8 cellular contexts compared by ENCODE assay signal in the genomic region with DNA sequence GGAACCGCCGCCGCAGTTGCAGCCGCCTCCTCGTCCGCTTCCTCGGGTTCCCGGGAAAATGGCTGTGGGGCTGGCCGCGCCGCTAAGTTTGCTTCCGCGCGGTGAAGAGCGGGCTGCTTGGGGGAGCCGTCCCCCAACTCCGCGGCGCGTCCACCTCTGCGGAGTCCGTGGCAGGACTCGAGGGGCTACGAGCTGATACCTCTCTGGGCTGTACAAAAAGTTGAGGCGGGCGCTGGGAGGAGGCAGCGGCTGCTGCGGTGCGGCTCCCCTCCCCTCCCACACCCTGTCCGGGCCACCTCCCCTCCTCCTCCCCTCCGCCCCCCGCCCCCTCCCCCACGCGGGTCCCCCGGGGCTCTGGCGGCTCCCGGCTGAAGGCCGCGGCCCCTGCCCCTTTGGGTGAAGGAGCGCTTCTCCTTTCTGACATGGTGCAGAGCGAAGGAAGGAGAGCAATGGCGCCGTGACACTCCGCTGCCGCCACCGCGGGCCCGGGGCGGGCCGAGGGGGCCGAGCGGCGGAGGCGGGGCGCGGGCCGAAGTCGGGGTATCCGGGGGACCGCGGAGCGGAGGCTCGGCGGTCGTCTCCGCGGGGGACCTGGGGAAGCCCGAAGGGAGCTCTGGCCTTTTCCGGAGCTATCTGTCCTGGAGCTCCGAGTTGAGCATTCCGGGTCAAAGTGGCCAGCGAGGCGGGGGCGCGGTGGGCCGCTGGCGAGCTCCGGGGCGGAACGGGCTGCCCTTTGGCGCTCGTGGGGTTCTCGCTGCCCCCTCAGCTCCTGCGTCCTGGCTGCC. TPM values are rescaled to one million over a fixed set of nuclear protein-coding genes. Genes with fewer than 3 reads are reported as not detected.
DNase-seq lines count a peak whose midpoint lies in the region; ATAC-seq and TF ChIP-seq lines count a peak whose summit lies in the region.

No MANE protein-coding gene starts in this region.

- H3K27me3 ChIP-seq in HL-60 (ENCODE audit: insufficient read depth, poor library complexity, severe bottlenecking) (no peaks in the 10 kb centered on the region), dorsolateral prefrontal cortex (no peaks in the 10 kb centered on the region), right lobe of liver (no peaks in the 10 kb centered on the region)

- TF ChIP-seq CTCF in HL-60 (IDR thresholded peaks at IDR 0.05; ENCODE audit: insufficient read depth, low read length) (no peak), dorsolateral prefrontal cortex (IDR thresholded peaks at IDR 0.05 in 54 of 56, conservative IDR thresholded peaks at IDR 0.05 in 2 of 56; ENCODE audit: low read depth in 1 of 56, partially characterized antibody in 56 of 56) (no peak), right lobe of liver (IDR thresholded peaks at IDR 0.05) (no peak)

- H3K27ac ChIP-seq in HL-60 (replicated peaks) (peak overlapping the region; percentile 89), dorsolateral prefrontal cortex (peak overlapping the region; percentile 44 to 100 (median 93)), right lobe of liver (peak overlapping the region; percentile 94 to 96 (median 94))

- intact Hi-C loops in dorsolateral prefrontal cortex (cut with DNase I), result loop anchor here (1.0 to 5.0 kb wide), 5 partner anchors 33 to 147 kb away; a partner anchor contains a TSS
- intact Hi-C loops in right lobe of liver (cut with DNase I), result no loop called here

- no peaks in the 10 kb centered on the region for H3K9me3 ChIP-seq in right lobe of liver

- no peak for TF ChIP-seq POLR2A in right lobe of liver (IDR thresholded peaks at IDR 0.05)

- 0% methylated on average over 10 of the region's 84 CpGs for WGBS in right lobe of liver (ENCODE audit: insufficient coverage, low coverage, low lambda C conversion rate, missing lambda C conversion rate)

- H3K4me1 ChIP-seq in right lobe of liver, result peaks cover 0 to 41% (median 4%) of the 10 kb centered on the region in 4 donors

- H3K4me3 ChIP-seq in HL-60 (replicated peaks; ENCODE audit: insufficient read depth, low read length), result peak overlapping the region; percentile 98
- H3K4me3 ChIP-seq in dorsolateral prefrontal cortex, result peak overlapping the region; percentile 63 to 100 (median 95)
- H3K4me3 ChIP-seq in right lobe of liver, result peak overlapping the region; percentile 96 to 97 (median 97)

- peak; percentile 38 to 48 (median 41) for ATAC-seq in right lobe of liver
- ATAC-seq in GM19397 (IDR thresholded peaks at IDR 0.05; ENCODE audit: unreplicated experiment), result no peak

- H3K36me3 ChIP-seq in right lobe of liver, result peaks cover 0 to 19% (median 3%) of the 10 kb centered on the region in 4 donors

- peak; percentile 29 for DNase-seq in NCI-H146 (lab: John Stamatoyannopoulos, UW)
- no peak for DNase-seq in NCI-H146 treated with DMSO at 0.1 percent for 48 hours (lab: John Stamatoyannopoulos, UW; ENCODE audit: unreplicated experiment)
- peak in 1 of 2 experiments; percentile 37 for DNase-seq in HL-60 (ENCODE audit: low read depth in 1 of 2, low spot score in 1 of 2)
- DNase-seq in activated CD4-positive, alpha-beta T cell treated with anti-CD3 and anti-CD28 coated beads for 48 hours, result peak; percentile 36
- peak in 4 of 10 donors; percentile 22 to 54 (median 44) for DNase-seq in dorsolateral prefrontal cortex
- DNase-seq in right lobe of liver, result peak; percentile 56 to 72 (median 63)
- peak in 2 of 3 experiments; percentile 13 to 22 for DNase-seq in stimulated activated CD4-positive, alpha-beta T cell treated with anti-CD3 and anti-CD28 coated beads, TNF-alpha, amount 100 ng/mL, for 4 hours (ENCODE audit: low read depth in 3 of 3)

RNA-seq across cellular contexts. Expression of a gene that starts 0.7 kb away (rescaled TPM):
- total RNA-seq in dorsolateral prefrontal cortex, result 10 to 100 TPM; 24.5 to 59.8 (median 40.9) TPM
- 10 to 100 TPM in 4 of 6 experiments, 1 to 10 TPM in 2; 7.6 to 22.1 (median 15.7) TPM for total RNA-seq in right lobe of liver

RNA-seq across cellular contexts. Expression of a gene that starts 54.4 kb away (rescaled TPM):
- total RNA-seq in dorsolateral prefrontal cortex (100 to 1,000 TPM in 10 of 120 experiments, 10 to 100 TPM in 110; 45.6 to 146 (median 80.0) TPM), right lobe of liver (100 to 1,000 TPM; 100 to 132 (median 120) TPM)

Comparison
In these comparisons a context has a peak if more than half of its experiments do, and no peak if none do; other contexts are left out.
1. intact Hi-C loops: an anchor here in dorsolateral prefrontal cortex (1.0 to 5.0 kb wide); none called in right lobe of liver.